ENCODE assay signal across 11 cellular contexts in the genomic region with DNA sequence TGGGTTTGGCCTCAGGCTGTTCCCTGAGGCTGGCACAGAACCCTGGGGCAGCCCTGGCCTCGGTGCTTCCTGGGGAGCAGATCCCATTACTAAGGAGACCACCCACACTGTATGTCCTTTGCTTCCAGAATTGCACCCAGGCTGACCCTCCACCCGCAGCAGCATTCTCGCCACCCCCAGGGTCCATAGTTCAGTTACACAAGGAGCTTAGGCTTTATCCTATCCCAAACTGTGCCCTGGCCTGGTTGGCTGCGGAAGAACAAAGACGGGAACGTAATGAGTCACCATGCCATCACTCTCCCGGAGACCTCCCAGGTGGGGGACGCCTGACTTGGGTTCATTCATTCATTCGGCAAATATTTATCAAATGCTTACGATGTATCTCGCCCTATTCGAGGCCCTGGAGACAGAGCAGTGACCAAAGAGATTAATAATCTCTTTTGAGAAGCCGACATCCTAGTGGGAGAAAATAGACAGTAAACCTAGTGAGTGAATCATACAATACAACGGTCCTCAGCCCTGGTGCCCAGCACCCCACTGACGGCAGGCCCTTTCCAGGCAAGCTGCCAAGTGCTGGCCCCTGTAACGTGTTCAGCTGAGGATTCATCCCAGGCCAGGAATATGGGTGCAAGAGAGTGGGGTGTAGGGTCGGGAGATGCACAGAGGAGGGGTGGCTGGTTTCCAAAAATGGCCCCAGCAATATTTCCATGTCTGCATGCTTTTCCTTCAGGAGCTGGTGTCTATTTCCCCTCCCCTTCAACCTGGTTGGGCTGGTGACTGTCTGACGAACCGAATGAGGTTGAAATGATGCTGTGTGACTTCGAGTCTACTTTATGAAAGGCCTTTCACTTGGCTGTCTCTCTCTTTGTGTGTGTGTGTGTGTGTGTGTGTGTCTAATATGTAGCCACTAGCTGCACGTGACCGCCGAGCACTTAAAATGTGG.
DNase-seq lines count a peak whose midpoint lies in the region; ATAC-seq and TF ChIP-seq lines count a peak whose summit lies in the region.
"Had no signal": no experiment of that assay in that cellular context is flagged by ENCODE, and none has a peak within 500 bp of the region (broad histone marks: within the 10 kb centered on the region; RNA-seq: fewer than 3 reads in every experiment).

No MANE protein-coding gene starts in this region.

- no peak for TF ChIP-seq CTCF in fibroblast of villous mesenchyme (IDR thresholded peaks at IDR 0.05; ENCODE audit: insufficient read depth, low read depth, low read length)

- H3K9me3 ChIP-seq in SJCRH30 (replicated peaks): no peaks in the 10 kb centered on the region

- no peaks in the 10 kb centered on the region for H3K36me3 ChIP-seq in SJCRH30

- H3K4me1 Mint-ChIP-seq in activated CD4-positive, alpha-beta T cell treated with anti-CD3 and anti-CD28 coated beads, Interleukin-2, amount 10 ng/mL, durations not matched to agents 24 days and 14 days: peaks cover 21% of the 10 kb centered on the region

- peaks cover 3% of the 10 kb centered on the region; the same call in 1 of the 2 replicates for H3K27me3 ChIP-seq in SJCRH30

- no peak for ATAC-seq in HG02884 (IDR thresholded peaks at IDR 0.05; ENCODE audit: unreplicated experiment)
- ATAC-seq: activated T-cell treated with anti-CD3 and anti-CD28 coated beads, Interleukin-2, amount 50 U/mL, for 72 hours; stimulated activated naive CD8-positive, alpha-beta T cell treated with anti-CD3 and anti-CD28 coated beads, Interleukin-15, Interleukin-2, amounts not matched to agents 100 U/mL and 50 U/mL, for 24 hours had no signal

- H3K27ac ChIP-seq in SJCRH30: peak overlapping the region; percentile 13; the same call in 1 of the 2 replicates
- H3K27ac ChIP-seq: skin epidermis had no signal

- H3K9me3 Mint-ChIP-seq in activated CD4-positive, alpha-beta T cell treated with anti-CD3 and anti-CD28 coated beads, Interleukin-2, amount 10 ng/mL, durations not matched to agents 24 days and 14 days: no peaks in the 10 kb centered on the region
- H3K9me3 Mint-ChIP-seq: activated T-cell treated with anti-CD3 and anti-CD28 coated beads, Interleukin-2, amount 50 U/mL, for 72 hours had no signal

- DNase-seq in activated CD4-positive, alpha-beta T cell treated with anti-CD3 and anti-CD28 coated beads, Interleukin-2, amount 10 ng/mL, durations not matched to agents 24 days and 14 days: no peak
- no peak for DNase-seq in activated CD4-positive, alpha-beta T cell treated with anti-CD3 and anti-CD28 coated beads, Interleukin-2, amount 50 U/mL, for 48 hours
- DNase-seq in SJCRH30: peak; percentile 93 to 94
- DNase-seq in fibroblast of villous mesenchyme (ENCODE audit: low read depth): peak; percentile 10
- DNase-seq in smooth muscle cell of the brain vasculature (ENCODE audit: low read depth, low spot score): peak; percentile 36
- DNase-seq in stimulated activated CD4-positive, alpha-beta T cell treated with anti-CD3 and anti-CD28 coated beads, Interleukin-4, amount 100 ng/mL, for 1 hour: no peak
- no peak for DNase-seq in NCI-H187 (lab: John Stamatoyannopoulos, UW)
- DNase-seq: activated T-cell treated with anti-CD3 and anti-CD28 coated beads, Interleukin-2, amount 50 U/mL, for 72 hours; stimulated activated naive CD8-positive, alpha-beta T cell treated with anti-CD3 and anti-CD28 coated beads, Interleukin-15, Interleukin-2, amounts not matched to agents 100 U/mL and 50 U/mL, for 24 hours had no signal

- intact Hi-C loops in activated CD4-positive, alpha-beta T cell treated with anti-CD3 and anti-CD28 coated beads, Interleukin-2, amount 10 ng/mL, durations not matched to agents 24 days and 14 days (cut with micrococcal nuclease): no loop called here

- H3K4me3 ChIP-seq in SJCRH30 (no peak overlapping the region), fibroblast of villous mesenchyme (ENCODE audit: low read depth, low read length) (no peak overlapping the region)
- H3K4me3 ChIP-seq: skin epidermis had no signal

- H3K36me3 Mint-ChIP-seq in activated CD4-positive, alpha-beta T cell treated with anti-CD3 and anti-CD28 coated beads, Interleukin-2, amount 10 ng/mL, durations not matched to agents 24 days and 14 days (ENCODE audit: low read depth): peaks cover 1% of the 10 kb centered on the region

- H3K27ac Mint-ChIP-seq in activated CD4-positive, alpha-beta T cell treated with anti-CD3 and anti-CD28 coated beads, Interleukin-2, amount 10 ng/mL, durations not matched to agents 24 days and 14 days: peak overlapping the region; percentile 34
- H3K27ac Mint-ChIP-seq: activated T-cell treated with anti-CD3 and anti-CD28 coated beads, Interleukin-2, amount 50 U/mL, for 72 hours had no signal

- peaks cover 25% of the 10 kb centered on the region for H3K4me1 ChIP-seq in SJCRH30

- H3K4me3 Mint-ChIP-seq in activated CD4-positive, alpha-beta T cell treated with anti-CD3 and anti-CD28 coated beads, Interleukin-2, amount 10 ng/mL, durations not matched to agents 24 days and 14 days: no peak overlapping the region
- H3K4me3 Mint-ChIP-seq: activated T-cell treated with anti-CD3 and anti-CD28 coated beads, Interleukin-2, amount 50 U/mL, for 72 hours had no signal

- H3K27me3 Mint-ChIP-seq in activated CD4-positive, alpha-beta T cell treated with anti-CD3 and anti-CD28 coated beads, Interleukin-2, amount 10 ng/mL, durations not matched to agents 24 days and 14 days: no peaks in the 10 kb centered on the region

Comparison
In these comparisons a context has a peak if more than half of its experiments do, and no peak if none do; other contexts are left out.
1. DNase-seq: peak in SJCRH30 (2 of 2), fibroblast of villous mesenchyme (single experiment) and smooth muscle cell of the brain vasculature (single experiment); none in activated CD4-positive, alpha-beta T cell treated with anti-CD3 and anti-CD28 coated beads, Interleukin-2, amount 10 ng/mL, durations not matched to agents 24 days and 14 days (single experiment), activated CD4-positive, alpha-beta T cell treated with anti-CD3 and anti-CD28 coated beads, Interleukin-2, amount 50 U/mL, for 48 hours (0 of 2), stimulated activated CD4-positive, alpha-beta T cell treated with anti-CD3 and anti-CD28 coated beads, Interleukin-4, amount 100 ng/mL, for 1 hour (single experiment) and NCI-H187 (0 of 2).